Comparison of ENCODE assay signal across 14 cellular contexts in genomic region chr2:23585218-23585945, GRCh38.
DNase-seq lines count a peak whose midpoint lies in the region; ATAC-seq and TF ChIP-seq lines count a peak whose summit lies in the region.
"Had no signal": no experiment of that assay in that cellular context is flagged by ENCODE, and none has a peak within 500 bp of the region (broad histone marks: within the 10 kb centered on the region; RNA-seq: fewer than 3 reads in every experiment).

No MANE protein-coding gene starts in this region.

- no peak overlapping the region for H3K4me3 ChIP-seq in GM23338
- no peak overlapping the region for H3K4me3 ChIP-seq in spleen

- DNase-seq in GM23338 (ENCODE audit: low spot score) = no peak
- DNase-seq in NCI-H69 (lab: John Stamatoyannopoulos, UW) = peak; percentile 95
- DNase-seq in foreskin keratinocyte = no peak
- peak; percentile 65 for DNase-seq in spleen
- DNase-seq in activated CD4-positive, alpha-beta T cell treated with anti-CD3 and anti-CD28 coated beads, Interleukin-2, amount 50 U/mL, for 48 hours = no peak
- DNase-seq: NCI-H2029, occipital lobe, small intestine had no signal

- H3K4me1 ChIP-seq in GM23338 (ENCODE audit: insufficient read depth) (no peaks in the 10 kb centered on the region), foreskin keratinocyte (no peaks in the 10 kb centered on the region), spleen (peaks cover 0 to 12% (median 2%) of the 10 kb centered on the region in 6 donors)

- TF ChIP-seq CTCF in GM23338 (conservative IDR thresholded peaks at IDR 0.05; ENCODE audit: low read depth in 2 of 2) = no peak
- no peak for TF ChIP-seq CTCF in foreskin keratinocyte (conservative IDR thresholded peaks at IDR 0.05)
- no peak for TF ChIP-seq CTCF in spleen (IDR thresholded peaks at IDR 0.05 in 8 of 11, conservative IDR thresholded peaks at IDR 0.05 in 3 of 11)

- no peaks in the 10 kb centered on the region for H3F3A ChIP-seq in GM23338 (replicated peaks; ENCODE audit: low read depth)

- no peaks in the 10 kb centered on the region for H3K9me3 Mint-ChIP-seq in GM23338
- H3K9me3 Mint-ChIP-seq: memory B cell; stimulated activated naive CD8-positive, alpha-beta T cell treated with anti-CD3 and anti-CD28 coated beads, Interleukin-15, Interleukin-2, amounts not matched to agents 100 ng/mL and 50 ng/mL, for 24 hours had no signal

- H3K27ac Mint-ChIP-seq in GM23338 = 0 out of 2 replicates have a peak overlapping the region, but pooled peaks have one; percentile 23
- H3K27ac Mint-ChIP-seq: memory B cell; stimulated activated naive CD8-positive, alpha-beta T cell treated with anti-CD3 and anti-CD28 coated beads, Interleukin-15, Interleukin-2, amounts not matched to agents 100 ng/mL and 50 ng/mL, for 24 hours had no signal

- H3K9me2 ChIP-seq in GM23338 (ENCODE audit: insufficient read depth) = no peaks in the 10 kb centered on the region

- no peak overlapping the region for H3K4me3 Mint-ChIP-seq in GM23338
- H3K4me3 Mint-ChIP-seq: memory B cell; stimulated activated naive CD8-positive, alpha-beta T cell treated with anti-CD3 and anti-CD28 coated beads, Interleukin-15, Interleukin-2, amounts not matched to agents 100 ng/mL and 50 ng/mL, for 24 hours had no signal

- WGBS in spleen, 5 donors = 80 to 83% (median 81%) methylated on average over 15 of the region's 15 CpGs

- H3K27ac ChIP-seq in GM23338 (ENCODE audit: low read depth) (no peak overlapping the region), foreskin keratinocyte (no peak overlapping the region), spleen (no peak overlapping the region)

- H3K79me2 ChIP-seq in GM23338 (replicated peaks; ENCODE audit: insufficient read depth) = no peaks in the 10 kb centered on the region

- ATAC-seq in GM23338 = no peak
- ATAC-seq in foreskin keratinocyte = peak; percentile 8
- ATAC-seq in HG02588 (IDR thresholded peaks at IDR 0.05; ENCODE audit: unreplicated experiment) = no peak
- no peak for ATAC-seq in HG03469 (IDR thresholded peaks at IDR 0.05; ENCODE audit: unreplicated experiment)
- no peak for ATAC-seq in HG02938 (IDR thresholded peaks at IDR 0.05; ENCODE audit: unreplicated experiment)
- ATAC-seq: SK-N-SH treated with all-trans-retinoic acid at 6 μM for 48 hours had no signal

- H3K27me3 Mint-ChIP-seq in GM23338 (ENCODE audit: insufficient read depth, low read depth, poor library complexity) = peaks cover 2% of the 10 kb centered on the region
- H3K27me3 Mint-ChIP-seq: memory B cell; stimulated activated naive CD8-positive, alpha-beta T cell treated with anti-CD3 and anti-CD28 coated beads, Interleukin-15, Interleukin-2, amounts not matched to agents 100 ng/mL and 50 ng/mL, for 24 hours had no signal

- H3K36me3 ChIP-seq in GM23338 (ENCODE audit: insufficient read depth) (no peaks in the 10 kb centered on the region), spleen (no peaks in the 10 kb centered on the region)

- intact Hi-C loops in spleen (cut with DNase I; ENCODE audit: low total_unique reads) = no loop called here

- TF ChIP-seq POLR2A in spleen (IDR thresholded peaks at IDR 0.05) = no peak

- no peaks in the 10 kb centered on the region for H3K9me3 ChIP-seq in spleen

- H3K4me2 ChIP-seq in GM23338 = no peak overlapping the region

- H2AFZ ChIP-seq in GM23338 = no peak overlapping the region

- H3K27me3 ChIP-seq in GM23338 (ENCODE audit: insufficient read depth) (no peaks in the 10 kb centered on the region), foreskin keratinocyte (no peaks in the 10 kb centered on the region), spleen (replicated peaks in 1 of 7) (no peaks in the 10 kb centered on the region)

- peaks cover 11% of the 10 kb centered on the region for H3K4me1 Mint-ChIP-seq in GM23338

- H4K20me1 ChIP-seq in GM23338 (replicated peaks; ENCODE audit: insufficient read depth) = no peaks in the 10 kb centered on the region

- no peaks in the 10 kb centered on the region for H3K36me3 Mint-ChIP-seq in GM23338 (ENCODE audit: low read depth)
- H3K36me3 Mint-ChIP-seq: memory B cell had no signal

TF ChIP-seq in GM23338, 12 proteins besides CTCF, POLR2A, EP300 and RAD21:
- TF ChIP-seq REST (IDR thresholded peaks at IDR 0.05; ENCODE audit: unreplicated experiment) (no peak), ZNF462 (CRISPR knock-in tag; IDR thresholded peaks at IDR 0.05) (no peak)

Comparison
In these comparisons a context has a peak if more than half of its experiments do, and no peak if none do; other contexts are left out.
1. DNase-seq: peak in NCI-H69 (single experiment) and spleen (single experiment); none in GM23338 (single experiment), foreskin keratinocyte (0 of 2) and activated CD4-positive, alpha-beta T cell treated with anti-CD3 and anti-CD28 coated beads, Interleukin-2, amount 50 U/mL, for 48 hours (0 of 2).